In genomic region chr21:34820051-34820450, GRCh38 we compare ENCODE assay signal across 1 cellular context.
TF ChIP-seq lines count a peak whose summit lies in the region.

No MANE protein-coding gene starts in this region.

TF ChIP-seq in WTC11, 78 proteins besides CTCF, POLR2A, EP300 and RAD21 (continued from another document):
- TF ChIP-seq GRHL2 (CRISPR knock-in tag; IDR thresholded peaks at IDR 0.05; ENCODE audit: insufficient replicate concordance, severe bottlenecking) (no peak), PRRX2 (CRISPR knock-in tag; IDR thresholded peaks at IDR 0.05) (no peak), CDX4 (CRISPR knock-in tag; IDR thresholded peaks at IDR 0.05; ENCODE audit: borderline replicate concordance) (no peak), TEAD4 (CRISPR knock-in tag; IDR thresholded peaks at IDR 0.05) (no peak), ZNF219 (CRISPR knock-in tag; IDR thresholded peaks at IDR 0.05; ENCODE audit: borderline replicate concordance) (no peak), USF1 (CRISPR knock-in tag; IDR thresholded peaks at IDR 0.05) (no peak)
